12 cellular contexts compared by ENCODE assay signal in genomic region chr16:10983175-10983558, GRCh38. TPM values are rescaled to one million over a fixed set of nuclear protein-coding genes. Genes with fewer than 3 reads are reported as not detected.
DNase-seq lines count a peak whose midpoint lies in the region; ATAC-seq, FAIRE-seq and TF ChIP-seq lines count a peak whose summit lies in the region.
"Had no signal": no experiment of that assay in that cellular context is flagged by ENCODE, and none has a peak within 500 bp of the region (broad histone marks: within the 10 kb centered on the region; RNA-seq: fewer than 3 reads in every experiment).

No MANE protein-coding gene starts in this region.

- TF ChIP-seq POLR2A in uterus (IDR thresholded peaks at IDR 0.05): no peak

- no peak for DNase-seq in left ventricle myocardium inferior
- no peak for DNase-seq in right cardiac atrium
- no peak for DNase-seq in T-helper 2 cell treated with Interferon-gamma antibody and Interleukin-4, amounts not matched to agents 5 μg/mL and 100 μg/mL, for 36 hours (ENCODE audit: low spot score)
- DNase-seq in uterus: no peak
- DNase-seq in D721Med (ENCODE audit: insufficient read length, low spot score): no peak
- DNase-seq: DMS53, lower lobe of right lung, retina had no signal

- H3K4me3 Mint-ChIP-seq in T-helper 2 cell treated with Interferon-gamma antibody and Interleukin-4, amounts not matched to agents 5 μg/mL and 100 μg/mL, for 36 hours: peak overlapping the region; percentile 62
- peak overlapping the region; percentile 80 for H3K4me3 Mint-ChIP-seq in stimulated activated memory B cell treated with anti-CD40 and anti-IgM and Interleukin-4, amounts not matched to agents 10 μg/mL and 1 μg/mL and 100 μg/mL, for 72 hours

- peaks cover 57% of the 10 kb centered on the region for H3K36me3 ChIP-seq in left ventricle myocardium inferior
- no peaks in the 10 kb centered on the region for H3K36me3 ChIP-seq in uterus

- TF ChIP-seq CTCF in left ventricle myocardium inferior (IDR thresholded peaks at IDR 0.05; ENCODE audit: borderline replicate concordance): peak; percentile 32
- TF ChIP-seq CTCF in uterus (IDR thresholded peaks at IDR 0.05): no peak
- no peak for TF ChIP-seq CTCF in D721Med (IDR thresholded peaks at IDR 0.05; ENCODE audit: insufficient read depth, missing control alignments)

- no peaks in the 10 kb centered on the region for H3K9me3 Mint-ChIP-seq in T-helper 2 cell treated with Interferon-gamma antibody and Interleukin-4, amounts not matched to agents 5 μg/mL and 100 μg/mL, for 36 hours
- H3K9me3 Mint-ChIP-seq in stimulated activated memory B cell treated with anti-CD40 and anti-IgM and Interleukin-4, amounts not matched to agents 10 μg/mL and 1 μg/mL and 100 μg/mL, for 72 hours: no peaks in the 10 kb centered on the region

- ATAC-seq in right cardiac atrium (no peak), GM21825 (IDR thresholded peaks at IDR 0.05; ENCODE audit: unreplicated experiment) (peak; percentile 9), GM21367 (IDR thresholded peaks at IDR 0.05; ENCODE audit: unreplicated experiment) (no peak)
- peak; percentile 56 for ATAC-seq in stimulated activated memory B cell treated with anti-CD40 and anti-IgM and Interleukin-4, amounts not matched to agents 10 μg/mL and 1 μg/mL and 100 μg/mL, for 72 hours
- ATAC-seq: lower lobe of right lung had no signal

- H3K9me3 ChIP-seq in left ventricle myocardium inferior (replicated peaks): no peaks in the 10 kb centered on the region
- H3K9me3 ChIP-seq in right cardiac atrium (ENCODE audit: control insufficient read depth, low read length): no peaks in the 10 kb centered on the region
- no peaks in the 10 kb centered on the region for H3K9me3 ChIP-seq in uterus
- H3K9me3 ChIP-seq: lower lobe of right lung had no signal

- H3K27ac ChIP-seq in left ventricle myocardium inferior (replicated peaks) (peak overlapping the region; percentile 56), right cardiac atrium (ENCODE audit: low read length) (no peak overlapping the region), uterus (no peak overlapping the region)
- H3K27ac ChIP-seq: lower lobe of right lung had no signal

- H3K4me1 ChIP-seq in left ventricle myocardium inferior: peaks cover 14% of the 10 kb centered on the region
- no peaks in the 10 kb centered on the region for H3K4me1 ChIP-seq in right cardiac atrium (ENCODE audit: control insufficient read depth, insufficient read depth, low read length)
- H3K4me1 ChIP-seq in uterus: peaks cover 0 to 4% of the 10 kb centered on the region in 2 donors

- WGBS in right cardiac atrium: 92% methylated on average over 8 of the region's 8 CpGs

- no peaks in the 10 kb centered on the region for H3K27me3 ChIP-seq in left ventricle myocardium inferior (ENCODE audit: low read depth)
- no peaks in the 10 kb centered on the region for H3K27me3 ChIP-seq in right cardiac atrium (ENCODE audit: control insufficient read depth, insufficient read depth)
- no peaks in the 10 kb centered on the region for H3K27me3 ChIP-seq in uterus

- no peak for FAIRE-seq in D721Med (lab: Jason Lieb, UNC)
- FAIRE-seq: TTC549 had no signal

- peaks cover 74% of the 10 kb centered on the region for H3K4me1 Mint-ChIP-seq in T-helper 2 cell treated with Interferon-gamma antibody and Interleukin-4, amounts not matched to agents 5 μg/mL and 100 μg/mL, for 36 hours (ENCODE audit: low read depth)
- H3K4me1 Mint-ChIP-seq in stimulated activated memory B cell treated with anti-CD40 and anti-IgM and Interleukin-4, amounts not matched to agents 10 μg/mL and 1 μg/mL and 100 μg/mL, for 72 hours: peaks cover 77% of the 10 kb centered on the region

- no peaks in the 10 kb centered on the region for H3K27me3 Mint-ChIP-seq in T-helper 2 cell treated with Interferon-gamma antibody and Interleukin-4, amounts not matched to agents 5 μg/mL and 100 μg/mL, for 36 hours (ENCODE audit: low read depth)
- no peaks in the 10 kb centered on the region for H3K27me3 Mint-ChIP-seq in stimulated activated memory B cell treated with anti-CD40 and anti-IgM and Interleukin-4, amounts not matched to agents 10 μg/mL and 1 μg/mL and 100 μg/mL, for 72 hours

- peaks cover 52% of the 10 kb centered on the region for H3K36me3 Mint-ChIP-seq in T-helper 2 cell treated with Interferon-gamma antibody and Interleukin-4, amounts not matched to agents 5 μg/mL and 100 μg/mL, for 36 hours (ENCODE audit: low read depth)
- peaks cover 58% of the 10 kb centered on the region for H3K36me3 Mint-ChIP-seq in stimulated activated memory B cell treated with anti-CD40 and anti-IgM and Interleukin-4, amounts not matched to agents 10 μg/mL and 1 μg/mL and 100 μg/mL, for 72 hours

- peak overlapping the region; percentile 77 for H3K27ac Mint-ChIP-seq in T-helper 2 cell treated with Interferon-gamma antibody and Interleukin-4, amounts not matched to agents 5 μg/mL and 100 μg/mL, for 36 hours
- H3K27ac Mint-ChIP-seq in stimulated activated memory B cell treated with anti-CD40 and anti-IgM and Interleukin-4, amounts not matched to agents 10 μg/mL and 1 μg/mL and 100 μg/mL, for 72 hours: peak overlapping the region; percentile 93

- H3K4me3 ChIP-seq in left ventricle myocardium inferior (no peak overlapping the region), right cardiac atrium (ENCODE audit: low read length) (no peak overlapping the region), uterus (no peak overlapping the region)
- H3K4me3 ChIP-seq: lower lobe of right lung had no signal

- intact Hi-C loops in left ventricle myocardium inferior (cut with micrococcal nuclease) (no loop called here), right cardiac atrium (cut with DNase I) (no loop called here), uterus (cut with DNase I; ENCODE audit: low total_unique reads) (no loop called here)

RNA-seq across cellular contexts. Expression of gene CLEC16A, which starts 38.8 kb away (rescaled TPM):
- 24.6 TPM for total RNA-seq in left ventricle myocardium inferior
- total RNA-seq in right cardiac atrium: 10 to 100 TPM; 24.0 to 31.5 (median 30.4) TPM
- 14.9 TPM for polyA plus RNA-seq in right cardiac atrium
- total RNA-seq in uterus: 10 to 100 TPM in 3 of 4 donors, 1 to 10 TPM in 1; 7.6 to 65.6 (median 28.0) TPM

RNA-seq across cellular contexts. Expression of gene DEXI, which starts 40.9 kb away (rescaled TPM):
- total RNA-seq in left ventricle myocardium inferior (110 TPM), right cardiac atrium (100 to 1,000 TPM in 2 of 4 donors, 10 to 100 TPM in 2; 82.2 to 126 (median 101) TPM), uterus (10 to 100 TPM; 15.6 to 70.2 (median 42.6) TPM)
- polyA plus RNA-seq in right cardiac atrium: 127 TPM

Comparison
In these comparisons a context has a peak if more than half of its experiments do, and no peak if none do; other contexts are left out.
1. ATAC-seq: peak in GM21825 (single experiment) and stimulated activated memory B cell treated with anti-CD40 and anti-IgM and Interleukin-4, amounts not matched to agents 10 μg/mL and 1 μg/mL and 100 μg/mL, for 72 hours (single experiment); none in right cardiac atrium (0 of 2) and GM21367 (single experiment).